Comparison of ENCODE assay signal across 10 cellular contexts in the genomic region with DNA sequence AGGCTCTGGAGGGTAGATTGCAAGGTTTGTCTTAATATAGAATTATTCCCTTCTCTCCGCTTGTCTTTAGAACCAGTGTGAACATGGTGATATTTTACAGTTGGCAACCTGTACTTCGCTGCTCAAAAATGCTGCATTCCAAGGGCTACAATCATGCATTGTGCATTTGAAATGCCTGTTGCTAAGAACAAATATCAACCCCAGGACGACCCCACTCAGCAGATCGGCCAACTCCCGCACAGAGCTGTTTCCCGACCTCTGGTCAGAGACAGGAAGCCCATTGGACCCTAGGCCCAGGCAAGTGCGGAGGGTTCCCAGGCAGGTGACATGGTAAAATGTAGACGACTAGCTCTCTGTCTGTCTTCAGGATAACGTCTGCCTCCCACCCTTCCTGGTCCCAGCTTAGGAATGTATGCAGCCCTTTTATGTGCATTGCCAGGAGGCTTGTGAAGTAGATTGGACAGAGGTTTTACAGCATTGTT.
DNase-seq lines count a peak whose midpoint lies in the region; ATAC-seq, FAIRE-seq and TF ChIP-seq lines count a peak whose summit lies in the region.
"Had no signal": no experiment of that assay in that cellular context is flagged by ENCODE, and none has a peak within 500 bp of the region (broad histone marks: within the 10 kb centered on the region; RNA-seq: fewer than 3 reads in every experiment).

No MANE protein-coding gene starts in this region.

- no peaks in the 10 kb centered on the region for H3K9me3 ChIP-seq in upper lobe of right lung
- H3K9me3 ChIP-seq in effector memory CD4-positive, alpha-beta T cell (ENCODE audit: control insufficient read depth, low read length): no peaks in the 10 kb centered on the region

- peak; percentile 50 for DNase-seq in activated CD4-positive, alpha-beta T cell treated with anti-CD3 and anti-CD28 coated beads, Interleukin-2, amount 10 ng/mL, durations not matched to agents 24 days and 14 days
- no peak for DNase-seq in activated CD4-positive, alpha-beta T cell treated with anti-CD3 and anti-CD28 coated beads for 36 hours
- DNase-seq in dermis microvascular lymphatic vessel endothelial cell (ENCODE audit: low read depth in 2 of 2): peak; percentile 80 to 92
- no peak for DNase-seq in mesothelial cell of epicardium (ENCODE audit: low spot score in 2 of 2, unreplicated experiment in 2 of 2)
- DNase-seq in upper lobe of right lung: no peak
- DNase-seq in GM12891 (ENCODE audit: insufficient read length, low spot score): no peak
- no peak for DNase-seq in effector memory CD4-positive, alpha-beta T cell
- no peak for DNase-seq in NCI-H2171 (lab: John Stamatoyannopoulos, UW)

- no peaks in the 10 kb centered on the region for H3K36me3 Mint-ChIP-seq in activated CD4-positive, alpha-beta T cell treated with anti-CD3 and anti-CD28 coated beads, Interleukin-2, amount 10 ng/mL, durations not matched to agents 24 days and 14 days (ENCODE audit: low read depth)
- H3K36me3 Mint-ChIP-seq in activated CD4-positive, alpha-beta T cell treated with anti-CD3 and anti-CD28 coated beads for 36 hours (ENCODE audit: low read depth): no peaks in the 10 kb centered on the region
- H3K36me3 Mint-ChIP-seq in mesothelial cell of epicardium: no peaks in the 10 kb centered on the region

- TF ChIP-seq POLR2A in GM12891 (IDR thresholded peaks at IDR 0.05; ENCODE audit: low read depth, low read length): no peak

- FAIRE-seq in GM12891 (lab: Jason Lieb, UNC): no peak
- FAIRE-seq: A204.1 had no signal

- H3K4me3 Mint-ChIP-seq in activated CD4-positive, alpha-beta T cell treated with anti-CD3 and anti-CD28 coated beads, Interleukin-2, amount 10 ng/mL, durations not matched to agents 24 days and 14 days: no peak overlapping the region
- no peak overlapping the region for H3K4me3 Mint-ChIP-seq in activated CD4-positive, alpha-beta T cell treated with anti-CD3 and anti-CD28 coated beads for 36 hours
- H3K4me3 Mint-ChIP-seq in mesothelial cell of epicardium: no peak overlapping the region

- H3K36me3 ChIP-seq in upper lobe of right lung: no peaks in the 10 kb centered on the region
- no peaks in the 10 kb centered on the region for H3K36me3 ChIP-seq in effector memory CD4-positive, alpha-beta T cell (ENCODE audit: control insufficient read depth, insufficient read depth, low read length)

- no peaks in the 10 kb centered on the region for H3K27me3 ChIP-seq in upper lobe of right lung
- no peaks in the 10 kb centered on the region for H3K27me3 ChIP-seq in effector memory CD4-positive, alpha-beta T cell (replicated peaks; ENCODE audit: control insufficient read depth, insufficient read depth, low read length, poor library complexity, severe bottlenecking)

- no peak for TF ChIP-seq CTCF in mesothelial cell of epicardium (IDR thresholded peaks at IDR 0.05; ENCODE audit: unreplicated experiment)
- TF ChIP-seq CTCF in upper lobe of right lung (IDR thresholded peaks at IDR 0.05): no peak

- H3K27ac ChIP-seq in upper lobe of right lung: peak overlapping the region; percentile 67
- H3K27ac ChIP-seq in effector memory CD4-positive, alpha-beta T cell (ENCODE audit: insufficient read depth, low read length, poor library complexity, severe bottlenecking): no peak overlapping the region

- no peak overlapping the region for H3K27ac Mint-ChIP-seq in activated CD4-positive, alpha-beta T cell treated with anti-CD3 and anti-CD28 coated beads, Interleukin-2, amount 10 ng/mL, durations not matched to agents 24 days and 14 days
- H3K27ac Mint-ChIP-seq in activated CD4-positive, alpha-beta T cell treated with anti-CD3 and anti-CD28 coated beads for 36 hours: no peak overlapping the region
- peak overlapping the region; percentile 95 for H3K27ac Mint-ChIP-seq in mesothelial cell of epicardium

- no peak overlapping the region for H3K4me3 ChIP-seq in upper lobe of right lung
- H3K4me3 ChIP-seq in effector memory CD4-positive, alpha-beta T cell (ENCODE audit: insufficient read depth, low read depth, low read length, poor library complexity, severe bottlenecking): no peak overlapping the region

- no peaks in the 10 kb centered on the region for H3K27me3 Mint-ChIP-seq in activated CD4-positive, alpha-beta T cell treated with anti-CD3 and anti-CD28 coated beads, Interleukin-2, amount 10 ng/mL, durations not matched to agents 24 days and 14 days
- H3K27me3 Mint-ChIP-seq in activated CD4-positive, alpha-beta T cell treated with anti-CD3 and anti-CD28 coated beads for 36 hours: no peaks in the 10 kb centered on the region
- H3K27me3 Mint-ChIP-seq in mesothelial cell of epicardium (ENCODE audit: low read depth): no peaks in the 10 kb centered on the region

- no peaks in the 10 kb centered on the region for H3K9me3 Mint-ChIP-seq in activated CD4-positive, alpha-beta T cell treated with anti-CD3 and anti-CD28 coated beads, Interleukin-2, amount 10 ng/mL, durations not matched to agents 24 days and 14 days
- H3K9me3 Mint-ChIP-seq in activated CD4-positive, alpha-beta T cell treated with anti-CD3 and anti-CD28 coated beads for 36 hours (ENCODE audit: low read depth): no peaks in the 10 kb centered on the region
- H3K9me3 Mint-ChIP-seq in mesothelial cell of epicardium: no peaks in the 10 kb centered on the region

- peaks cover 27% of the 10 kb centered on the region for H3K4me1 ChIP-seq in upper lobe of right lung
- H3K4me1 ChIP-seq in effector memory CD4-positive, alpha-beta T cell (ENCODE audit: control insufficient read depth, insufficient read depth, low read length, poor library complexity, severe bottlenecking): no peaks in the 10 kb centered on the region

- ATAC-seq in activated CD4-positive, alpha-beta T cell treated with anti-CD3 and anti-CD28 coated beads for 36 hours: no peak
- no peak for ATAC-seq in upper lobe of right lung
- ATAC-seq: Panc1 had no signal

- CTCF ChIA-PET in activated CD4-positive, alpha-beta T cell treated with anti-CD3 and anti-CD28 coated beads for 36 hours (lab: Charles Lee): no interaction called here

- H3K4me1 Mint-ChIP-seq in activated CD4-positive, alpha-beta T cell treated with anti-CD3 and anti-CD28 coated beads, Interleukin-2, amount 10 ng/mL, durations not matched to agents 24 days and 14 days: peaks cover 12% of the 10 kb centered on the region
- peaks cover 23% of the 10 kb centered on the region for H3K4me1 Mint-ChIP-seq in activated CD4-positive, alpha-beta T cell treated with anti-CD3 and anti-CD28 coated beads for 36 hours
- H3K4me1 Mint-ChIP-seq in mesothelial cell of epicardium: peaks cover 40% of the 10 kb centered on the region

- POLR2A ChIA-PET in activated CD4-positive, alpha-beta T cell treated with anti-CD3 and anti-CD28 coated beads for 36 hours (lab: Charles Lee): no interaction called here

- intact Hi-C loops in activated CD4-positive, alpha-beta T cell treated with anti-CD3 and anti-CD28 coated beads, Interleukin-2, amount 10 ng/mL, durations not matched to agents 24 days and 14 days (cut with micrococcal nuclease): no loop called here
- intact Hi-C loops in activated CD4-positive, alpha-beta T cell treated with anti-CD3 and anti-CD28 coated beads for 36 hours (cut with DNase I, micrococcal nuclease): no loop called here
- intact Hi-C loops in upper lobe of right lung (cut with DNase I): no loop called here

TF ChIP-seq in GM12891, 5 proteins besides CTCF, POLR2A, EP300 and RAD21:
- TF ChIP-seq TAF1 (IDR thresholded peaks at IDR 0.05; ENCODE audit: low read depth, low read length): no peak
- TF ChIP-seq PAX5 (IDR thresholded peaks at IDR 0.05; ENCODE audit: insufficient read depth, low read length, severe bottlenecking): no peak
- no peak for TF ChIP-seq POLR2AphosphoS5 (IDR thresholded peaks at IDR 0.05; ENCODE audit: low read depth, low read length)
- no peak for TF ChIP-seq SPI1 (IDR thresholded peaks at IDR 0.05; ENCODE audit: low read depth, low read length)
- TF ChIP-seq POU2F2 (IDR thresholded peaks at IDR 0.05; ENCODE audit: low read depth, low read length): no peak
TF ChIP-seq in GM12891: peak in this region for 0.

Comparison
In these comparisons a context has a peak if more than half of its experiments do, and no peak if none do; other contexts are left out.
1. DNase-seq: peak in activated CD4-positive, alpha-beta T cell treated with anti-CD3 and anti-CD28 coated beads, Interleukin-2, amount 10 ng/mL, durations not matched to agents 24 days and 14 days (single experiment) and dermis microvascular lymphatic vessel endothelial cell (2 of 2); none in activated CD4-positive, alpha-beta T cell treated with anti-CD3 and anti-CD28 coated beads for 36 hours (single experiment), mesothelial cell of epicardium (0 of 2), upper lobe of right lung (single experiment), GM12891 (single experiment), effector memory CD4-positive, alpha-beta T cell (0 of 3) and NCI-H2171 (single experiment).